In genomic region chr22:27686534-27686933, GRCh38 we compare ENCODE assay signal across 9 cellular contexts.
A peak's percentile ranks its signal among the peaks of the same experiment; 100 is the strongest.
DNase-seq lines count a peak whose midpoint lies in the region; ATAC-seq and TF ChIP-seq lines count a peak whose summit lies in the region.
"Had no signal": no experiment of that assay in that cellular context is flagged by ENCODE, and none has a peak within 500 bp of the region (broad histone marks: within the 10 kb centered on the region; RNA-seq: fewer than 3 reads in every experiment).

No MANE protein-coding gene starts in this region.

- no peak for TF ChIP-seq POLR2A in tibial nerve (IDR thresholded peaks at IDR 0.05)

- TF ChIP-seq CTCF in PC-9 (conservative IDR thresholded peaks at IDR 0.05) (no peak), mesothelial cell of epicardium (IDR thresholded peaks at IDR 0.05; ENCODE audit: unreplicated experiment) (no peak), tibial nerve (IDR thresholded peaks at IDR 0.05) (no peak), endothelial cell (IDR thresholded peaks at IDR 0.05; ENCODE audit: unreplicated experiment) (no peak)

- no peak overlapping the region for H3K4me3 Mint-ChIP-seq in mesothelial cell of epicardium
- H3K4me3 Mint-ChIP-seq in endothelial cell (ENCODE audit: unreplicated experiment), result no peak overlapping the region

- ATAC-seq in GM18498 (IDR thresholded peaks at IDR 0.05; ENCODE audit: unreplicated experiment), result no peak
- no peak for ATAC-seq in GM18861 (IDR thresholded peaks at IDR 0.05; ENCODE audit: unreplicated experiment)

- H3K27ac ChIP-seq in PC-9 (peak overlapping the region; percentile 13; the same call in 1 of the 2 replicates), esophagus (ENCODE audit: low read depth in 2 of 2, low read length in 1 of 2) (peak overlapping the region; percentile 41 to 70), tibial nerve (peak overlapping the region; percentile 43 to 83 (median 72))

- H3K4me1 Mint-ChIP-seq in mesothelial cell of epicardium (peaks cover 12% of the 10 kb centered on the region), endothelial cell (ENCODE audit: unreplicated experiment) (peaks cover 12% of the 10 kb centered on the region)

- H4K20me1 ChIP-seq in PC-9 (ENCODE audit: insufficient read depth), result no peaks in the 10 kb centered on the region

- H3K27me3 Mint-ChIP-seq in mesothelial cell of epicardium (ENCODE audit: low read depth), result no peaks in the 10 kb centered on the region
- H3K27me3 Mint-ChIP-seq in endothelial cell (ENCODE audit: unreplicated experiment), result no peaks in the 10 kb centered on the region

- peaks cover 6% of the 10 kb centered on the region; the same call in 1 of the 2 replicates for H3F3A ChIP-seq in PC-9 (ENCODE audit: insufficient read depth, low read depth)

- BruUV-seq in PC-9 (replicated peaks; lab: Mats Ljungman, UMichigan), result no TSS peak

- no peaks in the 10 kb centered on the region; the same call in 1 of the 2 replicates for H3K9me3 ChIP-seq in PC-9 (ENCODE audit: insufficient read depth, low read depth)
- H3K9me3 ChIP-seq in esophagus (ENCODE audit: control insufficient read depth in 2 of 2, insufficient read depth in 1 of 2, low read depth in 1 of 2, low read length in 1 of 2), result no peaks in the 10 kb centered on the region
- peaks cover 0 to 13% (median 0%) of the 10 kb centered on the region in 4 donors for H3K9me3 ChIP-seq in tibial nerve

- CTCF ChIA-PET in PC-9 (lab: Charles Lee), result no interaction called here

- H3K36me3 Mint-ChIP-seq in mesothelial cell of epicardium, result no peaks in the 10 kb centered on the region
- no peaks in the 10 kb centered on the region for H3K36me3 Mint-ChIP-seq in endothelial cell (ENCODE audit: low read depth, unreplicated experiment)

- H3K36me3 ChIP-seq in PC-9 (ENCODE audit: low read depth) (no peaks in the 10 kb centered on the region), esophagus (ENCODE audit: control insufficient read depth in 2 of 2, insufficient read depth in 2 of 2, low read length in 1 of 2) (no peaks in the 10 kb centered on the region), tibial nerve (no peaks in the 10 kb centered on the region)

- peak; percentile 69 to 84 for TF ChIP-seq EP300 in tibial nerve (IDR thresholded peaks at IDR 0.05)

- H3K9me3 Mint-ChIP-seq in mesothelial cell of epicardium (peaks cover 20% of the 10 kb centered on the region), endothelial cell (ENCODE audit: unreplicated experiment) (no peaks in the 10 kb centered on the region)

- POLR2A ChIA-PET in PC-9 (lab: Charles Lee; ENCODE audit: unreplicated experiment), result interaction anchor here (0.7 kb wide), 1 partner anchor 1702 kb away, joined by 6 read pairs; the partner anchor contains the start of gene AP1B1

- no peaks in the 10 kb centered on the region for H3K9me2 ChIP-seq in PC-9 (ENCODE audit: insufficient read depth)

- intact Hi-C loops in PC-9 (cut with micrococcal nuclease; ENCODE audit: unreplicated experiment), result no loop called here

- peaks cover 20% of the 10 kb centered on the region for H3K4me1 ChIP-seq in PC-9 (replicated peaks; ENCODE audit: insufficient read depth)
- peaks cover 2 to 4% of the 10 kb centered on the region in 2 donors for H3K4me1 ChIP-seq in esophagus (ENCODE audit: control insufficient read depth in 2 of 2, insufficient read depth in 2 of 2, low read length in 1 of 2)
- peaks cover 0 to 23% (median 0%) of the 10 kb centered on the region in 4 donors for H3K4me1 ChIP-seq in tibial nerve

- no peaks in the 10 kb centered on the region for H3K79me2 ChIP-seq in PC-9 (ENCODE audit: low read depth)

- peak overlapping the region; percentile 29; the same call in 1 of the 2 replicates for H3K4me2 ChIP-seq in PC-9

- DNase-seq in PC-9 (peak; percentile 51 to 79), mesothelial cell of epicardium (ENCODE audit: low spot score in 2 of 2, unreplicated experiment in 2 of 2) (no peak), tibial nerve (ENCODE audit: low spot score in 2 of 2) (no peak), T-helper 2 cell (no peak), endothelial cell (ENCODE audit: low spot score) (no peak)
- DNase-seq: activated CD4-positive, CD25-positive, alpha-beta regulatory T cell had no signal

- H3K27ac Mint-ChIP-seq in mesothelial cell of epicardium, result peak overlapping the region; percentile 53
- no peak overlapping the region for H3K27ac Mint-ChIP-seq in endothelial cell (ENCODE audit: unreplicated experiment)

- H3K4me3 ChIP-seq in PC-9 (no peak overlapping the region), esophagus (ENCODE audit: low read depth in 1 of 2, low read length in 2 of 2) (no peak overlapping the region), tibial nerve (no peak overlapping the region)

- H2AFZ ChIP-seq in PC-9, result no peak overlapping the region; the same call in 1 of the 2 replicates

- no peaks in the 10 kb centered on the region for H3K27me3 ChIP-seq in PC-9 (ENCODE audit: insufficient read depth, low read depth)
- no peaks in the 10 kb centered on the region for H3K27me3 ChIP-seq in esophagus (ENCODE audit: control insufficient read depth in 1 of 2, insufficient read depth in 2 of 2, low read length in 2 of 2)
- no peaks in the 10 kb centered on the region for H3K27me3 ChIP-seq in tibial nerve

- WGBS in esophagus, 2 donors, result 57% methylated on average over 10 of the region's 10 CpGs
- 40 to 43% methylated on average over 10 of the region's 10 CpGs for WGBS in tibial nerve, 2 donors

Comparison
In these comparisons a context has a peak if more than half of its experiments do, and no peak if none do; other contexts are left out.
1. DNase-seq: peak in PC-9 (2 of 2); none in mesothelial cell of epicardium (0 of 2), tibial nerve (0 of 2), T-helper 2 cell (0 of 5) and endothelial cell (single experiment).
2. H3K27ac ChIP-seq: peak in every context shown above with its lines; median percentile 72 in tibial nerve; 56 in esophagus; 13 in PC-9.